8 cellular contexts compared by ENCODE assay signal in genomic region chr9:117555964-117556629, GRCh38.
A peak's percentile ranks its signal among the peaks of the same experiment; 100 is the strongest.
DNase-seq lines count a peak whose midpoint lies in the region; ATAC-seq and TF ChIP-seq lines count a peak whose summit lies in the region.

No MANE protein-coding gene starts in this region.

- intact Hi-C loops in left cardiac atrium (cut with DNase I) = no loop called here

- H3K36me3 ChIP-seq in H7 (replicated peaks; ENCODE audit: control insufficient read depth, insufficient read depth, low read length) = no peaks in the 10 kb centered on the region
- H3K36me3 ChIP-seq in Loucy (ENCODE audit: insufficient read depth, low read length) = no peaks in the 10 kb centered on the region

- H4K20me1 ChIP-seq in Loucy (ENCODE audit: insufficient read depth, low read length, poor library complexity, severe bottlenecking) = no peaks in the 10 kb centered on the region

- no peak overlapping the region for H2AFZ ChIP-seq in Loucy (ENCODE audit: low read length)

- H3K27me3 Mint-ChIP-seq in activated T-cell treated with anti-CD3 and anti-CD28 coated beads, Interleukin-2, amount 50 U/mL, for 24 hours = no peaks in the 10 kb centered on the region
- no peaks in the 10 kb centered on the region for H3K27me3 Mint-ChIP-seq in activated CD4-positive, alpha-beta T cell treated with anti-CD3 and anti-CD28 coated beads, Interleukin-2, amount 10 ng/mL, durations not matched to agents 7 days and 5 days
- no peaks in the 10 kb centered on the region for H3K27me3 Mint-ChIP-seq in effector memory CD8-positive, alpha-beta T cell

- CTCF ChIA-PET in activated CD4-positive, alpha-beta T cell treated with anti-CD3 and anti-CD28 coated beads, Interleukin-2, amount 10 ng/mL, durations not matched to agents 7 days and 5 days (lab: Charles Lee) = no interaction called here

- no peaks in the 10 kb centered on the region for H3K9me3 ChIP-seq in Loucy (ENCODE audit: insufficient read depth, low read depth, low read length)

- H3F3A ChIP-seq in Loucy (ENCODE audit: low read depth) = no peaks in the 10 kb centered on the region

- H3K79me2 ChIP-seq in Loucy (ENCODE audit: insufficient read depth, low read length) = no peaks in the 10 kb centered on the region

- H3K9ac ChIP-seq in Loucy (ENCODE audit: low read depth, low read length, poor library complexity, severe bottlenecking) = no peak overlapping the region

- H3K4me3 ChIP-seq in H7 (ENCODE audit: insufficient read depth, low read depth, low read length) (no peak overlapping the region), Loucy (ENCODE audit: low read length, poor library complexity, severe bottlenecking) (no peak overlapping the region)

- H3K27me3 ChIP-seq in H7 (ENCODE audit: control insufficient read depth, insufficient read depth, low read length) (no peaks in the 10 kb centered on the region), Loucy (ENCODE audit: insufficient read depth, low read length, poor library complexity, severe bottlenecking) (no peaks in the 10 kb centered on the region)

- H3K9me3 Mint-ChIP-seq in activated T-cell treated with anti-CD3 and anti-CD28 coated beads, Interleukin-2, amount 50 U/mL, for 24 hours = peaks cover 5% of the 10 kb centered on the region
- H3K9me3 Mint-ChIP-seq in activated CD4-positive, alpha-beta T cell treated with anti-CD3 and anti-CD28 coated beads, Interleukin-2, amount 10 ng/mL, durations not matched to agents 7 days and 5 days = no peaks in the 10 kb centered on the region
- H3K9me3 Mint-ChIP-seq in effector memory CD8-positive, alpha-beta T cell = peaks cover 0 to 3% of the 10 kb centered on the region in 2 donors

- DNase-seq in activated T-cell treated with anti-CD3 and anti-CD28 coated beads for 48 hours (ENCODE audit: low read depth) (peak; percentile 30), H7 (peak; percentile 81), left cardiac atrium (peak; percentile 47), smooth muscle cell of the brain vasculature (ENCODE audit: low read depth, low spot score) (peak; percentile 3)
- no peak for DNase-seq in activated T-cell treated with anti-CD3 and anti-CD28 coated beads, Interleukin-2, amount 50 U/mL, for 24 hours
- peak; percentile 43 for DNase-seq in activated CD4-positive, alpha-beta T cell treated with anti-CD3 and anti-CD28 coated beads, Interleukin-2, amount 10 ng/mL, durations not matched to agents 7 days and 5 days
- DNase-seq in effector memory CD8-positive, alpha-beta T cell = no peak

- no peak overlapping the region for H3K27ac Mint-ChIP-seq in activated T-cell treated with anti-CD3 and anti-CD28 coated beads, Interleukin-2, amount 50 U/mL, for 24 hours
- no peak overlapping the region for H3K27ac Mint-ChIP-seq in activated CD4-positive, alpha-beta T cell treated with anti-CD3 and anti-CD28 coated beads, Interleukin-2, amount 10 ng/mL, durations not matched to agents 7 days and 5 days
- no peak overlapping the region for H3K27ac Mint-ChIP-seq in effector memory CD8-positive, alpha-beta T cell

- H3K4me1 Mint-ChIP-seq in activated T-cell treated with anti-CD3 and anti-CD28 coated beads, Interleukin-2, amount 50 U/mL, for 24 hours (ENCODE audit: low read depth) = no peaks in the 10 kb centered on the region
- no peaks in the 10 kb centered on the region for H3K4me1 Mint-ChIP-seq in activated CD4-positive, alpha-beta T cell treated with anti-CD3 and anti-CD28 coated beads, Interleukin-2, amount 10 ng/mL, durations not matched to agents 7 days and 5 days
- H3K4me1 Mint-ChIP-seq in effector memory CD8-positive, alpha-beta T cell (ENCODE audit: low read depth in 2 of 2) = no peaks in the 10 kb centered on the region

- POLR2A ChIA-PET in activated CD4-positive, alpha-beta T cell treated with anti-CD3 and anti-CD28 coated beads, Interleukin-2, amount 10 ng/mL, durations not matched to agents 7 days and 5 days (lab: Charles Lee) = no interaction called here

- TF ChIP-seq CTCF in Loucy (conservative IDR thresholded peaks at IDR 0.05; ENCODE audit: low read length) = peak; percentile 64

- H3K4me2 ChIP-seq in Loucy (ENCODE audit: low read depth, low read length, poor library complexity, severe bottlenecking) = no peak overlapping the region

- H3K4me3 Mint-ChIP-seq in activated T-cell treated with anti-CD3 and anti-CD28 coated beads, Interleukin-2, amount 50 U/mL, for 24 hours = no peak overlapping the region
- H3K4me3 Mint-ChIP-seq in activated CD4-positive, alpha-beta T cell treated with anti-CD3 and anti-CD28 coated beads, Interleukin-2, amount 10 ng/mL, durations not matched to agents 7 days and 5 days = no peak overlapping the region
- no peak overlapping the region for H3K4me3 Mint-ChIP-seq in effector memory CD8-positive, alpha-beta T cell

- ATAC-seq in left cardiac atrium = no peak
- ATAC-seq in effector memory CD8-positive, alpha-beta T cell (replicated peaks) = no peak

- H3K4me1 ChIP-seq in Loucy (ENCODE audit: insufficient read depth, low read length, poor library complexity, severe bottlenecking) = no peaks in the 10 kb centered on the region

- no peaks in the 10 kb centered on the region for H3K36me3 Mint-ChIP-seq in activated T-cell treated with anti-CD3 and anti-CD28 coated beads, Interleukin-2, amount 50 U/mL, for 24 hours (ENCODE audit: low read depth)
- H3K36me3 Mint-ChIP-seq in activated CD4-positive, alpha-beta T cell treated with anti-CD3 and anti-CD28 coated beads, Interleukin-2, amount 10 ng/mL, durations not matched to agents 7 days and 5 days (ENCODE audit: low read depth) = no peaks in the 10 kb centered on the region
- H3K36me3 Mint-ChIP-seq in effector memory CD8-positive, alpha-beta T cell (ENCODE audit: insufficient read depth) = no peaks in the 10 kb centered on the region

- H3K9me2 ChIP-seq in Loucy (replicated peaks; ENCODE audit: low read depth, low read length) = no peaks in the 10 kb centered on the region

Comparison
In these comparisons a context has a peak if more than half of its experiments do, and no peak if none do; other contexts are left out.
1. DNase-seq: peak in activated T-cell treated with anti-CD3 and anti-CD28 coated beads for 48 hours (single experiment), H7 (single experiment), activated CD4-positive, alpha-beta T cell treated with anti-CD3 and anti-CD28 coated beads, Interleukin-2, amount 10 ng/mL, durations not matched to agents 7 days and 5 days (single experiment), left cardiac atrium (single experiment) and smooth muscle cell of the brain vasculature (single experiment); none in activated T-cell treated with anti-CD3 and anti-CD28 coated beads, Interleukin-2, amount 50 U/mL, for 24 hours (single experiment) and effector memory CD8-positive, alpha-beta T cell (0 of 3).